1 cellular context compared by ENCODE assay signal in the genomic region with DNA sequence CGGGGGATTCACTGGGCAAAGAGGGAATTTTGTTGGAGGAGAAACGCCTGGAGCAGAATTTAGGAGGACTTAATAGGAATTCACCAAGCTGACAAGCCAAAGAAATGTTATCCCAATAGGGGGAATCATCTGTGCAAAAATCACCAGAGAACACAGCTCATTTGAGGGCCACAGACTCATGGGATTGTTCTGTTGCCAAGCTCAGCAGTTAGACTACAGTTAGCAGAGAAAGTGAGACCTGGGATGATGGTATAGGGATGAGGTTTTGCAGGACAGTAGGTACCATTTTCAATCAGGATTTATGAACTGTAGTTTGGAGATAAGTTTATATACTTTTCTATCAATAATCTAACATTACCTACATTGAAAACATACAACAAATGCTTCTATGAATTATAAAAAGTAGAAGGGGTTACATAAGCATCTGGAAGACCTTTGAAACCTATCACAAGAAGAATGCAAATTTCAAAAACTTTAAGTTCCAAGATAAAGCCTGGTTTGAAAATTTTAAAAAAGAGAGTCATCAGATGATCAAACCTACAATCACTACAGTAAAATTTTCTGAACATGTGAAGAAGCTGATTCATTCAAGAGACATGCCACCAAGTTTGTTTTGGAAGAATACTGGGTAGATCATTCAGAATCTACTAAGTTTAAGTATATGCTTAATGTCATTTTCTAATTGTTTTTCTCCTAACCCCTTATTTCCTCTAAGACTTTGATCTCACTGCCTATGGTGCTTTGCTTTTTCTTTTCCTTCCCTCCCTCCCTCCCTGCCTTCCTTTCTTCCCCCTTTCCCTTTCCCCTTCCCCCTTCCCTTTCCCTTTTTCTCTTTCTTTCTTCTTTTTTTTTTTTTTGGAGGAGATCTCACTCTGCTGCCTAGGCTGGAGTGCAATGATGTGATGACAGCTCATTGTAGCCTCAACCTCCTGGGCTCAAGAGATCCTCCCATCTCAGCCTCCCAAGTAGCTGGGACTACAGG.
TF ChIP-seq lines count a peak whose summit lies in the region.

No MANE protein-coding gene starts in this region.

TF ChIP-seq in SK-N-SH, 30 proteins besides CTCF, POLR2A, EP300 and RAD21 (continued from another document):
- TF ChIP-seq, protein P1, sequence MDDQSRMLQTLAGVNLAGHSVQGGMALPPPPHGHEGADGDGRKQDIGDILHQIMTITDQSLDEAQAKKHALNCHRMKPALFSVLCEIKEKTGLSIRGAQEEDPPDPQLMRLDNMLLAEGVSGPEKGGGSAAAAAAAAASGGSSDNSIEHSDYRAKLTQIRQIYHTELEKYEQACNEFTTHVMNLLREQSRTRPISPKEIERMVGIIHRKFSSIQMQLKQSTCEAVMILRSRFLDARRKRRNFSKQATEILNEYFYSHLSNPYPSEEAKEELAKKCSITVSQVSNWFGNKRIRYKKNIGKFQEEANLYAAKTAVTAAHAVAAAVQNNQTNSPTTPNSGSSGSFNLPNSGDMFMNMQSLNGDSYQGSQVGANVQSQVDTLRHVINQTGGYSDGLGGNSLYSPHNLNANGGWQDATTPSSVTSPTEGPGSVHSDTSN (IDR thresholded peaks at IDR 0.05) = peak; percentile 34; the same call in 1 of the 2 replicates
- TF ChIP-seq FOXJ3 (CRISPR knock-in tag; IDR thresholded peaks at IDR 0.05) (no peak), TEAD4 (IDR thresholded peaks at IDR 0.05; ENCODE audit: borderline replicate concordance, insufficient read depth) (0 out of 2 replicates have a peak, but pooled peaks have one; percentile 46), RCOR1 (IDR thresholded peaks at IDR 0.05; ENCODE audit: low read length) (no peak), FOSL2 (IDR thresholded peaks at IDR 0.05; ENCODE audit: borderline replicate concordance, low read depth) (peak; percentile 83), EZH2phosphoT487 (IDR thresholded peaks at IDR 0.05; ENCODE audit: borderline replicate concordance, low read depth) (no peak), FOXM1 (IDR thresholded peaks at IDR 0.05; ENCODE audit: low read depth) (no peak), GABPA (IDR thresholded peaks at IDR 0.05; ENCODE audit: low read depth) (no peak), RXRA (IDR thresholded peaks at IDR 0.05; ENCODE audit: borderline replicate concordance, low read depth) (no peak)
- TF ChIP-seq, protein P2, sequence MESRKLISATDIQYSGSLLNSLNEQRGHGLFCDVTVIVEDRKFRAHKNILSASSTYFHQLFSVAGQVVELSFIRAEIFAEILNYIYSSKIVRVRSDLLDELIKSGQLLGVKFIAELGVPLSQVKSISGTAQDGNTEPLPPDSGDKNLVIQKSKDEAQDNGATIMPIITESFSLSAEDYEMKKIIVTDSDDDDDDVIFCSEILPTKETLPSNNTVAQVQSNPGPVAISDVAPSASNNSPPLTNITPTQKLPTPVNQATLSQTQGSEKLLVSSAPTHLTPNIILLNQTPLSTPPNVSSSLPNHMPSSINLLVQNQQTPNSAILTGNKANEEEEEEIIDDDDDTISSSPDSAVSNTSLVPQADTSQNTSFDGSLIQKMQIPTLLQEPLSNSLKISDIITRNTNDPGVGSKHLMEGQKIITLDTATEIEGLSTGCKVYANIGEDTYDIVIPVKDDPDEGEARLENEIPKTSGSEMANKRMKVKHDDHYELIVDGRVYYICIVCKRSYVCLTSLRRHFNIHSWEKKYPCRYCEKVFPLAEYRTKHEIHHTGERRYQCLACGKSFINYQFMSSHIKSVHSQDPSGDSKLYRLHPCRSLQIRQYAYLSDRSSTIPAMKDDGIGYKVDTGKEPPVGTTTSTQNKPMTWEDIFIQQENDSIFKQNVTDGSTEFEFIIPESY (IDR thresholded peaks at IDR 0.05; ENCODE audit: borderline replicate concordance, low read depth) = no peak
- TF ChIP-seq, protein P3, sequence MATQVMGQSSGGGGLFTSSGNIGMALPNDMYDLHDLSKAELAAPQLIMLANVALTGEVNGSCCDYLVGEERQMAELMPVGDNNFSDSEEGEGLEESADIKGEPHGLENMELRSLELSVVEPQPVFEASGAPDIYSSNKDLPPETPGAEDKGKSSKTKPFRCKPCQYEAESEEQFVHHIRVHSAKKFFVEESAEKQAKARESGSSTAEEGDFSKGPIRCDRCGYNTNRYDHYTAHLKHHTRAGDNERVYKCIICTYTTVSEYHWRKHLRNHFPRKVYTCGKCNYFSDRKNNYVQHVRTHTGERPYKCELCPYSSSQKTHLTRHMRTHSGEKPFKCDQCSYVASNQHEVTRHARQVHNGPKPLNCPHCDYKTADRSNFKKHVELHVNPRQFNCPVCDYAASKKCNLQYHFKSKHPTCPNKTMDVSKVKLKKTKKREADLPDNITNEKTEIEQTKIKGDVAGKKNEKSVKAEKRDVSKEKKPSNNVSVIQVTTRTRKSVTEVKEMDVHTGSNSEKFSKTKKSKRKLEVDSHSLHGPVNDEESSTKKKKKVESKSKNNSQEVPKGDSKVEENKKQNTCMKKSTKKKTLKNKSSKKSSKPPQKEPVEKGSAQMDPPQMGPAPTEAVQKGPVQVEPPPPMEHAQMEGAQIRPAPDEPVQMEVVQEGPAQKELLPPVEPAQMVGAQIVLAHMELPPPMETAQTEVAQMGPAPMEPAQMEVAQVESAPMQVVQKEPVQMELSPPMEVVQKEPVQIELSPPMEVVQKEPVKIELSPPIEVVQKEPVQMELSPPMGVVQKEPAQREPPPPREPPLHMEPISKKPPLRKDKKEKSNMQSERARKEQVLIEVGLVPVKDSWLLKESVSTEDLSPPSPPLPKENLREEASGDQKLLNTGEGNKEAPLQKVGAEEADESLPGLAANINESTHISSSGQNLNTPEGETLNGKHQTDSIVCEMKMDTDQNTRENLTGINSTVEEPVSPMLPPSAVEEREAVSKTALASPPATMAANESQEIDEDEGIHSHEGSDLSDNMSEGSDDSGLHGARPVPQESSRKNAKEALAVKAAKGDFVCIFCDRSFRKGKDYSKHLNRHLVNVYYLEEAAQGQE (IDR thresholded peaks at IDR 0.05; ENCODE audit: low read depth, low read length) = no peak
